8 cellular contexts compared by ENCODE assay signal in the genomic region with DNA sequence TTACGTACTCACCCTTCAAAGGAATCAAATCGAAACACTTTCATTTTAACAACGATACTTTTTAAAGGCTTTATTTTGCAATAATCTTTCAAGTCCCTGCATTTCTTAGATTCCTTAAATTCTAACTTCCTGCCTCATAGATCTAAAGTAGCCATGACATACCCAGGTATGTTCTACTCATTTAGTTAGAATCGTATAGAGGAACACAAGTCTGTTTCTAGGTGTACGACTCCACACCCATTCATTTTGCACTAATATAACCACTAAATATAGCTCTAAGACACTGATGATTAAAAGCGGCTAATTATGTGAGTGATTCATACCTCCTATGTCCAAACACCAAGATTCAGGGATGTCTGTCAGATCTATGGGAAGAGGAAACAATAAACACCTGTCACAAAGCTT. TPM values are rescaled to one million over a fixed set of nuclear protein-coding genes. Genes with fewer than 3 reads are reported as not detected.
DNase-seq lines count a peak whose midpoint lies in the region; ATAC-seq, FAIRE-seq and TF ChIP-seq lines count a peak whose summit lies in the region.

No MANE protein-coding gene starts in this region.

- H3K4me3 ChIP-seq in small intestine (ENCODE audit: low read depth in 1 of 2, low read length in 2 of 2): peak overlapping the region; percentile 88 to 93

- DNase-seq in activated T-cell treated with anti-CD3 and anti-CD28 coated beads, Interleukin-2, amount 50 U/mL, for 24 hours: no peak
- DNase-seq in activated T-cell treated with anti-CD3 and anti-CD28 coated beads, Interleukin-2, amount 50 U/mL, for 1 hour: no peak
- DNase-seq in activated B cell treated with CpG ODN at 0.5 μM for 24 hours (no peak), germinal center (ENCODE audit: low spot score) (peak; percentile 20), small intestine (peak; percentile 43), head of caudate nucleus (no peak)

- H3K9me3 Mint-ChIP-seq in activated T-cell treated with anti-CD3 and anti-CD28 coated beads, Interleukin-2, amount 50 U/mL, for 24 hours: no peaks in the 10 kb centered on the region
- no peaks in the 10 kb centered on the region for H3K9me3 Mint-ChIP-seq in activated B cell treated with CpG ODN at 0.5 μM for 24 hours

- H3K27me3 Mint-ChIP-seq in activated T-cell treated with anti-CD3 and anti-CD28 coated beads, Interleukin-2, amount 50 U/mL, for 24 hours: no peaks in the 10 kb centered on the region
- H3K27me3 Mint-ChIP-seq in activated B cell treated with CpG ODN at 0.5 μM for 24 hours: no peaks in the 10 kb centered on the region

- peak overlapping the region; percentile 84 to 90 for H3K27ac ChIP-seq in small intestine (ENCODE audit: low read depth in 1 of 2, low read length in 1 of 2)

- intact Hi-C loops in activated B cell treated with CpG ODN at 0.5 μM for 24 hours (cut with micrococcal nuclease) (loop anchor here (5.0 to 10.0 kb wide), 4 partner anchors 351 to 1422 kb away; partner anchors contain the start of genes HES1, TNK2 and XXYLT1), head of caudate nucleus (cut with DNase I) (loop anchor here (5.0 kb wide), 1 partner anchor 97 kb away; no protein-coding TSS in a partner anchor)

- peaks cover 80% of the 10 kb centered on the region for H3K4me1 Mint-ChIP-seq in activated T-cell treated with anti-CD3 and anti-CD28 coated beads, Interleukin-2, amount 50 U/mL, for 24 hours (ENCODE audit: low read depth)
- H3K4me1 Mint-ChIP-seq in activated B cell treated with CpG ODN at 0.5 μM for 24 hours: peaks cover 63% of the 10 kb centered on the region

- FAIRE-seq in small intestine (lab: Jason Lieb, UNC): no peak

- WGBS in small intestine, 3 donors: 0 to 14% (median 3%) methylated on average over 6 of the region's 6 CpGs

- H3K4me3 Mint-ChIP-seq in activated T-cell treated with anti-CD3 and anti-CD28 coated beads, Interleukin-2, amount 50 U/mL, for 24 hours: peak overlapping the region; percentile 91
- peak overlapping the region; percentile 91 for H3K4me3 Mint-ChIP-seq in activated B cell treated with CpG ODN at 0.5 μM for 24 hours

- CTCF ChIA-PET in activated B cell treated with CpG ODN at 0.5 μM for 24 hours (lab: Charles Lee): interaction anchor here (0.9 to 1.4 kb wide), 3 partner anchors 13 to 109 kb away, joined by 3 to 6 read pairs (median 5); no protein-coding TSS in a partner anchor

- POLR2A ChIA-PET in activated B cell treated with CpG ODN at 0.5 μM for 24 hours (lab: Charles Lee): interaction anchor here (0.7 to 2.3 kb wide), 7 partner anchors 12 to 201 kb away, joined by 3 to 9 read pairs (median 5); no protein-coding TSS in a partner anchor

- no peaks in the 10 kb centered on the region for H3K27me3 ChIP-seq in small intestine (ENCODE audit: control insufficient read depth in 2 of 2, insufficient read depth in 2 of 2, low read length in 2 of 2)

- peaks cover 67% of the 10 kb centered on the region for H3K36me3 Mint-ChIP-seq in activated T-cell treated with anti-CD3 and anti-CD28 coated beads, Interleukin-2, amount 50 U/mL, for 24 hours (ENCODE audit: low read depth)
- H3K36me3 Mint-ChIP-seq in activated B cell treated with CpG ODN at 0.5 μM for 24 hours (ENCODE audit: low read depth): peaks cover 21% of the 10 kb centered on the region

- no peak for ATAC-seq in activated B cell treated with CpG ODN at 0.5 μM for 24 hours (ENCODE audit: low read depth)
- no peak for ATAC-seq in GM21528 (IDR thresholded peaks at IDR 0.05; ENCODE audit: low FRiP score, unreplicated experiment)
- no peak for ATAC-seq in HG03439 (IDR thresholded peaks at IDR 0.05; ENCODE audit: unreplicated experiment)

- no peaks in the 10 kb centered on the region for H3K9me3 ChIP-seq in small intestine (ENCODE audit: control insufficient read depth, low read depth)

- no peaks in the 10 kb centered on the region for H3K36me3 ChIP-seq in small intestine (ENCODE audit: control insufficient read depth in 2 of 2, insufficient read depth in 2 of 2, low read length in 2 of 2)

- H3K27ac Mint-ChIP-seq in activated T-cell treated with anti-CD3 and anti-CD28 coated beads, Interleukin-2, amount 50 U/mL, for 24 hours: peak overlapping the region; percentile 96
- H3K27ac Mint-ChIP-seq in activated B cell treated with CpG ODN at 0.5 μM for 24 hours: peak overlapping the region; percentile 83

- no peak for TF ChIP-seq CTCF in activated B cell treated with CpG ODN at 0.5 μM for 24 hours (IDR thresholded peaks at IDR 0.05)

- peaks cover 0 to 12% of the 10 kb centered on the region in 2 donors for H3K4me1 ChIP-seq in small intestine (ENCODE audit: control insufficient read depth in 2 of 2, insufficient read depth in 1 of 2, low read depth in 1 of 2, low read length in 1 of 2)

RNA-seq across cellular contexts. Expression of gene ATP13A3, which starts 1.3 kb away (rescaled TPM):
- total RNA-seq in activated B cell treated with CpG ODN at 0.5 μM for 24 hours: 79.8 and 91.9 TPM in 2 replicates
- polyA plus RNA-seq in small intestine: 10 to 100 TPM in 2 of 3 donors, 1 to 10 TPM in 1; 8.1 to 17.2 (median 10.5) TPM

Comparison
In these comparisons a context has a peak if more than half of its experiments do, and no peak if none do; other contexts are left out.
1. DNase-seq: peak in germinal center (single experiment) and small intestine (single experiment); none in activated T-cell treated with anti-CD3 and anti-CD28 coated beads, Interleukin-2, amount 50 U/mL, for 24 hours (single experiment), activated T-cell treated with anti-CD3 and anti-CD28 coated beads, Interleukin-2, amount 50 U/mL, for 1 hour (single experiment), activated B cell treated with CpG ODN at 0.5 μM for 24 hours (single experiment) and head of caudate nucleus (0 of 42).